In genomic region chr2:169512525-169512924, GRCh38 we compare ENCODE assay signal across 24 cellular contexts. TPM values are rescaled to one million over a fixed set of nuclear protein-coding genes. Genes with fewer than 3 reads are reported as not detected.
DNase-seq lines count a peak whose midpoint lies in the region; ATAC-seq and TF ChIP-seq lines count a peak whose summit lies in the region.
"Had no signal": no experiment of that assay in that cellular context is flagged by ENCODE, and none has a peak within 500 bp of the region (broad histone marks: within the 10 kb centered on the region; RNA-seq: fewer than 3 reads in every experiment).

No MANE protein-coding gene starts in this region.

- no peak for DNase-seq in left ventricle myocardium inferior
- no peak for DNase-seq in left cardiac atrium
- DNase-seq in astrocyte of the spinal cord (ENCODE audit: low read depth, low spot score) = peak; percentile 12
- DNase-seq in iris pigment epithelial cell (ENCODE audit: low read depth) = peak; percentile 50
- no peak for DNase-seq in CD4-positive, alpha-beta T cell
- no peak for DNase-seq in Calu3
- DNase-seq: activated CD4-positive, alpha-beta memory T cell treated with anti-CD3 and anti-CD28 coated beads for 36 hours; activated naive CD4-positive, alpha-beta T cell; activated T-cell treated with anti-CD3 and anti-CD28 coated beads for 4 hours; effector memory CD8-positive, alpha-beta T cell; hypothalamus; kidney glomerular epithelial cell; MV-4-11; NCI-H2081 treated with DMSO at 0.1 percent for 48 hours; NCI-H510A; stimulated activated CD4-positive, alpha-beta T cell treated with anti-CD3 and anti-CD28 coated beads, Interleukin-15, amount 100 ng/mL, for 24 hours; T-helper 17 cell had no signal

- no peaks in the 10 kb centered on the region for H3K27me3 Mint-ChIP-seq in CD4-positive, alpha-beta T cell
- no peaks in the 10 kb centered on the region for H3K27me3 Mint-ChIP-seq in Calu3 (ENCODE audit: unreplicated experiment)
- H3K27me3 Mint-ChIP-seq: activated CD4-positive, alpha-beta memory T cell treated with anti-CD3 and anti-CD28 coated beads for 36 hours; effector memory CD8-positive, alpha-beta T cell; T-helper 17 cell had no signal

- intact Hi-C loops in left ventricle myocardium inferior (cut with micrococcal nuclease) = loop anchor here (10.0 kb wide), 1 partner anchor 412 kb away; no protein-coding TSS in a partner anchor
- intact Hi-C loops in left cardiac atrium (cut with DNase I) = no loop called here
- intact Hi-C loops in CD4-positive, alpha-beta T cell (cut with DNase I, micrococcal nuclease) = no loop called here
- intact Hi-C loops in Calu3 (cut with micrococcal nuclease; ENCODE audit: unreplicated experiment) = no loop called here

- H3K4me1 ChIP-seq in left ventricle myocardium inferior = peaks cover 30% of the 10 kb centered on the region
- H3K4me1 ChIP-seq: prostate gland had no signal

- BruUV-seq in Calu3 (replicated peaks; lab: Mats Ljungman, UMichigan) = no TSS peak

- TF ChIP-seq CTCF in left ventricle myocardium inferior (IDR thresholded peaks at IDR 0.05; ENCODE audit: borderline replicate concordance) (no peak), astrocyte of the spinal cord (IDR thresholded peaks at IDR 0.05; ENCODE audit: low read depth, low read length) (no peak), Calu3 (IDR thresholded peaks at IDR 0.05; ENCODE audit: unreplicated experiment) (no peak)
- no peak for TF ChIP-seq CTCF in CD4-positive, alpha-beta T cell (IDR thresholded peaks at IDR 0.05)

- CTCF ChIA-PET in CD4-positive, alpha-beta T cell (lab: Charles Lee) = interaction anchor here (1.0 kb wide), 1 partner anchor 24 kb away, joined by 3 read pairs; no protein-coding TSS in a partner anchor
- CTCF ChIA-PET in Calu3 (lab: Charles Lee) = no interaction called here

- peak overlapping the region; percentile 67 for H3K27ac ChIP-seq in left ventricle myocardium inferior (replicated peaks)
- H3K27ac ChIP-seq in CD4-positive, alpha-beta T cell (ENCODE audit: low read depth, low read length) = no peak overlapping the region
- H3K27ac ChIP-seq: HL-60, prostate gland, VCaP had no signal

- H3K4me1 Mint-ChIP-seq in CD4-positive, alpha-beta T cell (ENCODE audit: low read depth) = no peaks in the 10 kb centered on the region
- H3K4me1 Mint-ChIP-seq in Calu3 (ENCODE audit: low read depth, unreplicated experiment) = peaks cover 9% of the 10 kb centered on the region
- H3K4me1 Mint-ChIP-seq: T-helper 17 cell had no signal

- H3K27me3 ChIP-seq in left ventricle myocardium inferior (ENCODE audit: low read depth) = no peaks in the 10 kb centered on the region
- H3K27me3 ChIP-seq in CD4-positive, alpha-beta T cell (ENCODE audit: control insufficient read depth, insufficient read depth, low read length) = no peaks in the 10 kb centered on the region

- H3K36me3 Mint-ChIP-seq in CD4-positive, alpha-beta T cell (ENCODE audit: low read depth) = no peaks in the 10 kb centered on the region
- no peaks in the 10 kb centered on the region for H3K36me3 Mint-ChIP-seq in Calu3 (ENCODE audit: insufficient read depth, unreplicated experiment)
- H3K36me3 Mint-ChIP-seq: activated CD4-positive, alpha-beta memory T cell treated with anti-CD3 and anti-CD28 coated beads for 36 hours had no signal

- H3K9me3 Mint-ChIP-seq in CD4-positive, alpha-beta T cell = no peaks in the 10 kb centered on the region
- no peaks in the 10 kb centered on the region for H3K9me3 Mint-ChIP-seq in Calu3 (ENCODE audit: low read depth, unreplicated experiment)
- H3K9me3 Mint-ChIP-seq: activated CD4-positive, alpha-beta memory T cell treated with anti-CD3 and anti-CD28 coated beads for 36 hours; effector memory CD8-positive, alpha-beta T cell had no signal

- POLR2A ChIA-PET in CD4-positive, alpha-beta T cell (lab: Charles Lee) = no interaction called here

- H3K4me3 Mint-ChIP-seq in CD4-positive, alpha-beta T cell = no peak overlapping the region
- H3K4me3 Mint-ChIP-seq in Calu3 (ENCODE audit: low read depth, unreplicated experiment) = no peak overlapping the region
- H3K4me3 Mint-ChIP-seq: activated CD4-positive, alpha-beta memory T cell treated with anti-CD3 and anti-CD28 coated beads for 36 hours; effector memory CD8-positive, alpha-beta T cell; T-helper 17 cell had no signal

- no peaks in the 10 kb centered on the region for H3K36me3 ChIP-seq in left ventricle myocardium inferior
- H3K36me3 ChIP-seq: prostate gland had no signal

- no peak for ATAC-seq in left cardiac atrium
- ATAC-seq in GM19023 (IDR thresholded peaks at IDR 0.05; ENCODE audit: unreplicated experiment) = no peak
- ATAC-seq in CD4-positive, alpha-beta T cell (ENCODE audit: poor library complexity) = no peak
- ATAC-seq in HG03135 (IDR thresholded peaks at IDR 0.05; ENCODE audit: unreplicated experiment) = no peak
- ATAC-seq: effector memory CD8-positive, alpha-beta T cell; HCT116; T-helper 17 cell had no signal

- H3K27ac Mint-ChIP-seq in CD4-positive, alpha-beta T cell = no peak overlapping the region
- H3K27ac Mint-ChIP-seq in Calu3 (ENCODE audit: unreplicated experiment) = no peak overlapping the region
- H3K27ac Mint-ChIP-seq: activated CD4-positive, alpha-beta memory T cell treated with anti-CD3 and anti-CD28 coated beads for 36 hours; effector memory CD8-positive, alpha-beta T cell; T-helper 17 cell had no signal

- H3K9me3 ChIP-seq in left ventricle myocardium inferior (replicated peaks) = no peaks in the 10 kb centered on the region
- H3K9me3 ChIP-seq in CD4-positive, alpha-beta T cell (ENCODE audit: control insufficient read depth, low read length) = no peaks in the 10 kb centered on the region
- H3K9me3 ChIP-seq: prostate gland had no signal

- in situ Hi-C loops in astrocyte of the spinal cord (cut with HindIII; ENCODE audit: low sequenced_read_pairs) = no loop called here

- peak overlapping the region; percentile 61 for H3K4me3 ChIP-seq in left ventricle myocardium inferior
- H3K4me3 ChIP-seq in astrocyte of the spinal cord (ENCODE audit: low read depth, low read length) = no peak overlapping the region
- H3K4me3 ChIP-seq: prostate gland had no signal

RNA-seq across cellular contexts. Expression of gene KLHL41, which starts 3.0 kb away (rescaled TPM):
- 163 TPM for total RNA-seq in left ventricle myocardium inferior
- total RNA-seq in left cardiac atrium = 10 to 100 TPM; 92.0 to 95.9 TPM
- not detected for total RNA-seq in CD4-positive, alpha-beta T cell
- 0.21 TPM in 1 of 2 replicates, not detected in the other for total RNA-seq in Calu3 (2022)
- total RNA-seq: OCI-LY7, T-helper 17 cell had no signal

RNA-seq across cellular contexts. Expression of gene BBS5, which starts 33.2 kb away (rescaled TPM):
- 8.4 TPM for total RNA-seq in left ventricle myocardium inferior
- total RNA-seq in left cardiac atrium = 1 to 10 TPM; 6.7 to 8.5 TPM
- 1 to 10 TPM; 2.1 to 2.2 TPM for total RNA-seq in CD4-positive, alpha-beta T cell
- 3.3 and 3.9 TPM in 2 replicates for total RNA-seq in Calu3 (2022)

Comparison
In these comparisons a context has a peak if more than half of its experiments do, and no peak if none do; other contexts are left out.
1. DNase-seq: peak in astrocyte of the spinal cord (single experiment) and iris pigment epithelial cell (single experiment); none in left ventricle myocardium inferior (single experiment), left cardiac atrium (single experiment), CD4-positive, alpha-beta T cell (0 of 10) and Calu3 (single experiment).
2. RNA of gene KLHL41, which starts 3.0 kb away (total RNA-seq): 163 TPM in left ventricle myocardium inferior (single experiment) and 92.0 to 95.9 TPM in left cardiac atrium; 0.21 TPM in Calu3 and not detected in CD4-positive, alpha-beta T cell; every median in the first group is over 10 times any median in the second.